In genomic region chr4:38663021-38663800, GRCh38 we compare ENCODE assay signal across 1 cellular context.
TF ChIP-seq lines count a peak whose summit lies in the region.

No MANE protein-coding gene starts in this region.

TF ChIP-seq in K562, 482 proteins besides CTCF, POLR2A, EP300 and RAD21 (continued from another document):
- TF ChIP-seq MLLT1 (IDR thresholded peaks at IDR 0.05) (peak; percentile 52 to 67; a peak in 2 of 4 replicates), CXXC5 (CRISPR knock-in tag; IDR thresholded peaks at IDR 0.05) (peak; percentile 22), E2F6 (IDR thresholded peaks at IDR 0.05; ENCODE audit: borderline replicate concordance in 1 of 2, extremely low read depth in 1 of 2, insufficient read depth in 1 of 2, insufficient read length in 1 of 2, low read depth in 1 of 2, low read length in 1 of 2, poor library complexity in 1 of 2, severe bottlenecking in 1 of 2) (peak in 1 of 2 experiments; percentile 49), ZNF12 (CRISPR knock-in tag; IDR thresholded peaks at IDR 0.05) (0 out of 2 replicates have a peak, but pooled peaks have one; percentile 55), ZNF778 (CRISPR knock-in tag; IDR thresholded peaks at IDR 0.05) (no peak), RBFOX2 (IDR thresholded peaks at IDR 0.05; ENCODE audit: low read depth, low read length) (peak; percentile 80), KLF10 (CRISPR knock-in tag; IDR thresholded peaks at IDR 0.05) (no peak), MECOM (CRISPR knock-in tag; IDR thresholded peaks at IDR 0.05) (no peak), PYGO2 (tag; IDR thresholded peaks at IDR 0.05) (no peak), SMAD4 (CRISPR knock-in tag; conservative IDR thresholded peaks at IDR 0.05) (peak; percentile 61), PHB (CRISPR knock-in tag; IDR thresholded peaks at IDR 0.05) (0 out of 2 replicates have a peak, but pooled peaks have one; percentile 31), ERF (CRISPR knock-in tag; IDR thresholded peaks at IDR 0.05) (no peak), SIN3A (IDR thresholded peaks at IDR 0.05; ENCODE audit: borderline replicate concordance in 2 of 2, control insufficient read depth in 1 of 2, low read depth in 2 of 2, low read length in 2 of 2) (no peak; a peak in 1 of 4 replicates), XRCC4 (IDR thresholded peaks at IDR 0.05; ENCODE audit: extremely low read depth, insufficient read depth, insufficient read length) (no peak), GABPB1 (CRISPR knock-in tag; IDR thresholded peaks at IDR 0.05) (0 out of 2 replicates have a peak, but pooled peaks have one; percentile 2), CHD1 (IDR thresholded peaks at IDR 0.05; ENCODE audit: low read length) (peak; percentile 82), NR3C1 (CRISPR knock-in tag; IDR thresholded peaks at IDR 0.05) (0 out of 2 replicates have a peak, but pooled peaks have one; percentile 48), ZNF436 (CRISPR knock-in tag; IDR thresholded peaks at IDR 0.05) (no peak), ZNF639 (CRISPR knock-in tag; conservative IDR thresholded peaks at IDR 0.05 in 1 of 2, IDR thresholded peaks at IDR 0.05 in 1 of 2) (peak in 1 of 2 experiments; percentile 89; a peak in 2 of 4 replicates), CREBBP (IDR thresholded peaks at IDR 0.05; ENCODE audit: low read depth, low read length) (no peak), ZNF507 (tag; conservative IDR thresholded peaks at IDR 0.05) (no peak), GATAD2B (IDR thresholded peaks at IDR 0.05; ENCODE audit: borderline replicate concordance) (peak; percentile 62; the same call in 1 of the 2 replicates), SAFB (IDR thresholded peaks at IDR 0.05; ENCODE audit: borderline replicate concordance, low read depth, low read length) (peak; percentile 50; the same call in 1 of the 2 replicates), MAZ (CRISPR knock-in tag; conservative IDR thresholded peaks at IDR 0.05 in 1 of 2, IDR thresholded peaks at IDR 0.05 in 1 of 2) (peak in 1 of 2 experiments; percentile 45; a peak in 2 of 4 replicates), BCL6 (CRISPR knock-in tag; IDR thresholded peaks at IDR 0.05) (no peak), ZNF766 (CRISPR knock-in tag; conservative IDR thresholded peaks at IDR 0.05) (0 out of 2 replicates have a peak, but pooled peaks have one; percentile 44), ZC3H4 (CRISPR knock-in tag; IDR thresholded peaks at IDR 0.05; ENCODE audit: borderline replicate concordance) (peak; percentile 71; the same call in 1 of the 2 replicates), ZNF121 (CRISPR knock-in tag; conservative IDR thresholded peaks at IDR 0.05) (no peak), ARID4B (CRISPR knock-in tag; IDR thresholded peaks at IDR 0.05) (0 out of 2 replicates have a peak, but pooled peaks have one; percentile 11), ZBTB11 (CRISPR knock-in tag; IDR thresholded peaks at IDR 0.05) (peak in 1 of 3 experiments; percentile 31; a peak in 1 of 6 replicates), TFAM (CRISPR knock-in tag; conservative IDR thresholded peaks at IDR 0.05) (no peak), ZNF785 (CRISPR knock-in tag; IDR thresholded peaks at IDR 0.05) (no peak), ZFX (CRISPR knock-in tag; IDR thresholded peaks at IDR 0.05) (peak; percentile 80), MGA (IDR thresholded peaks at IDR 0.05) (no peak), TCF7 (IDR thresholded peaks at IDR 0.05; ENCODE audit: borderline replicate concordance) (no peak)
